1 cellular context compared by ENCODE assay signal in genomic region chr11:3195251-3196160, GRCh38.
TF ChIP-seq lines count a peak whose summit lies in the region.

No MANE protein-coding gene starts in this region.

TF ChIP-seq in SK-N-SH, 30 proteins besides CTCF, POLR2A, EP300 and RAD21 (continued from another document):
- TF ChIP-seq IRF3 (IDR thresholded peaks at IDR 0.05; ENCODE audit: low read depth, low read length) = no peak
- no peak for TF ChIP-seq FOSL2 (IDR thresholded peaks at IDR 0.05; ENCODE audit: borderline replicate concordance, low read depth)
